ENCODE assay signal across 8 cellular contexts in the genomic region with DNA sequence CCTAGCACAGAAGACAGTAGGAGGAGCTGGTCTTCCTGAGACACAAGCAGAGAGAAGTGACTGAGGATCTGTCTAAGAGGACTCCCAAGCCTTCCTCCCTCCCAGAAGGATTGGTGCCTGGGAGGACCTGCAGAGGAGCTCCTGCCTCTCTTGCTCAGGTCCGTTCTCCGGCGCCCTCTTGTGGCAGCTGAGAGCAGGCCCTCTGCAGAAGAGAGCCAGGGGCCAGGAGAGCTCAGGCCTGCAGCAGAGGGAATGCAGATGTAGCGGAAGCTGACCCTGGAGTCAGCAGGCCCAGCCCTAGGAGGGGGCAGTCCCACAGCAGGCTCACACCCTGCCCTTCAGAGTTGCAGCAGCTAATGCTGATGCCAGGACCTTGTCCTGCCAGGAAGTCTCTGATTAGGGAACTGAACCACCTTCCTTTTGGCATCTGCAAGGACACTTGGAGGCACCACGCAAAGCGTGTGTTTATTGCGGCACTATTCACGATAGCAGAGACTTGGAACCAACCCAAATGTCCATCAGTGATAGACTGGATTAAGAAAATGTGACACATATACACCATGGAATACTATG.
A peak's percentile ranks its signal among the peaks of the same experiment; 100 is the strongest.
DNase-seq lines count a peak whose midpoint lies in the region; TF ChIP-seq lines count a peak whose summit lies in the region.
"Not testable (repeated sequence)": the region's sequence is repeated elsewhere in the genome, so short reads cannot be mapped to it uniquely, and the experiment has no call there.

No MANE protein-coding gene starts in this region.

- H2BK5ac ChIP-seq in mesenchymal stem cell (ENCODE audit: low read depth, low read length, poor library complexity, severe bottlenecking), result not testable (repeated sequence)

- not testable (repeated sequence) for H3K36me3 ChIP-seq in HAP-1 (replicated peaks); fibroblast of lung (ENCODE audit: control insufficient read depth, insufficient read depth, low read length); mesenchymal stem cell (ENCODE audit: control insufficient read depth in 1 of 2, insufficient read depth in 2 of 2, low read depth in 1 of 2, low read length in 2 of 2)

- H3K4me1 ChIP-seq in HAP-1; fibroblast of lung (ENCODE audit: control insufficient read depth, extremely low read depth, insufficient read depth, low read length); mesenchymal stem cell (ENCODE audit: control insufficient read depth, insufficient read depth, low read depth, low read length): not testable (repeated sequence)

- not testable (repeated sequence) for H3K79me1 ChIP-seq in mesenchymal stem cell (replicated peaks; ENCODE audit: low read length, poor library complexity, severe bottlenecking)

- H2BK12ac ChIP-seq in mesenchymal stem cell (ENCODE audit: low read length in 2 of 2), result not testable (repeated sequence)

- H3K4ac ChIP-seq in mesenchymal stem cell (ENCODE audit: low read depth in 1 of 2, low read length in 2 of 2), result not testable (repeated sequence)

- not testable (repeated sequence) for H3K36me3 Mint-ChIP-seq in activated naive CD8-positive, alpha-beta T cell

- H4K91ac ChIP-seq in mesenchymal stem cell (ENCODE audit: low read length), result not testable (repeated sequence)

- H3K27ac Mint-ChIP-seq in activated naive CD8-positive, alpha-beta T cell, result peak overlapping the region; percentile 91

- WGBS in mesenchymal stem cell, result 59% methylated on average over 2 of the region's 8 CpGs

- H3K9me3 ChIP-seq in HAP-1; fibroblast of lung (ENCODE audit: control insufficient read depth, insufficient read depth, low read depth, low read length); mesenchymal stem cell (ENCODE audit: control insufficient read depth, low read length): not testable (repeated sequence)

- not testable (repeated sequence) for H4K8ac ChIP-seq in mesenchymal stem cell (ENCODE audit: low read length)

- not testable (repeated sequence) for H3K4me3 ChIP-seq in HAP-1; fibroblast of lung (replicated peaks in 1 of 4; ENCODE audit: control extremely low read depth in 1 of 4, insufficient read depth in 1 of 4, low read depth in 3 of 4, low read length in 4 of 4); mesenchymal stem cell (ENCODE audit: insufficient read depth in 1 of 2, low read depth in 1 of 2, low read length in 2 of 2)

- not testable (repeated sequence) for H2BK15ac ChIP-seq in mesenchymal stem cell (ENCODE audit: low read depth, poor library complexity, severe bottlenecking)

- TF ChIP-seq CTCF in VCaP (conservative IDR thresholded peaks at IDR 0.05) (peak; percentile 83), fibroblast of lung (conservative IDR thresholded peaks at IDR 0.05 in 1 of 2, IDR thresholded peaks at IDR 0.05 in 1 of 2; ENCODE audit: low read depth in 1 of 2, low read length in 2 of 2) (peak; percentile 40 to 57)

- H3K9me3 Mint-ChIP-seq in activated naive CD8-positive, alpha-beta T cell (ENCODE audit: low read depth), result not testable (repeated sequence)

- not testable (repeated sequence) for H3K27me3 ChIP-seq in HAP-1 (ENCODE audit: low read depth); fibroblast of lung (ENCODE audit: control insufficient read depth, insufficient read depth, low read length); mesenchymal stem cell (ENCODE audit: control insufficient read depth in 1 of 2, insufficient read depth in 1 of 2, low read length in 2 of 2)

- not testable (repeated sequence) for H4K20me1 ChIP-seq in fibroblast of lung (ENCODE audit: control insufficient read depth, extremely low read depth, insufficient read depth, low read length)

- H3K27me3 Mint-ChIP-seq in activated naive CD8-positive, alpha-beta T cell, result not testable (repeated sequence)

- not testable (repeated sequence) for H3K14ac ChIP-seq in mesenchymal stem cell (ENCODE audit: low read length in 2 of 2)

- not testable (repeated sequence) for H2AFZ ChIP-seq in fibroblast of lung (ENCODE audit: low read length); mesenchymal stem cell (ENCODE audit: low read depth, low read length)

- H3K18ac ChIP-seq in mesenchymal stem cell (ENCODE audit: low read depth in 1 of 2, low read length in 2 of 2), result not testable (repeated sequence)

- not testable (repeated sequence) for H3K9ac ChIP-seq in fibroblast of lung (ENCODE audit: insufficient read depth, low read length); mesenchymal stem cell (ENCODE audit: low read length)

- in situ Hi-C loops in HAP-1 (cut with MboI; ENCODE audit: low sequenced_read_pairs), result loop anchor here (5.0 to 25.0 kb wide), 2 partner anchors 247 to 442 kb away; a partner anchor contains a TSS

- H2AK5ac ChIP-seq in mesenchymal stem cell (ENCODE audit: low read length, severe bottlenecking), result not testable (repeated sequence)

- not testable (repeated sequence) for H3K4me2 ChIP-seq in fibroblast of lung (ENCODE audit: extremely low read depth, insufficient read depth, low read length); mesenchymal stem cell (ENCODE audit: low read length, poor library complexity, severe bottlenecking)

- not testable (repeated sequence) for H3K79me2 ChIP-seq in fibroblast of lung (ENCODE audit: control insufficient read depth, insufficient read depth, low read length)

- peaks cover 59% of the 10 kb centered on the region for H3K4me1 Mint-ChIP-seq in activated naive CD8-positive, alpha-beta T cell (ENCODE audit: low read depth)

- H3K23ac ChIP-seq in mesenchymal stem cell (ENCODE audit: low read length in 2 of 2), result not testable (repeated sequence)

- H2BK120ac ChIP-seq in mesenchymal stem cell (ENCODE audit: low read depth, low read length), result not testable (repeated sequence)

- peak overlapping the region; percentile 74 for H3K4me3 Mint-ChIP-seq in activated naive CD8-positive, alpha-beta T cell

- DNase-seq in COLO668 (lab: John Stamatoyannopoulos, UW; ENCODE audit: unreplicated experiment) (peak; percentile 65), HAP-1 (ENCODE audit: low spot score in 2 of 2) (peak; percentile 17 to 85), NCI-H2029 (lab: John Stamatoyannopoulos, UW) (peak; percentile 21), fibroblast of lung (ENCODE audit: low read depth in 2 of 2) (peak; percentile 16 to 23), mesenchymal stem cell (peak; percentile 34)
- DNase-seq in stimulated activated naive CD4-positive, alpha-beta T cell treated with Interleukin-2 at 50 U/mL for 16 hours (lab: John Stamatoyannopoulos, UW), result peak; percentile 51

- not testable (repeated sequence) for H3K27ac ChIP-seq in VCaP; fibroblast of lung (ENCODE audit: insufficient read depth, low read length); mesenchymal stem cell (ENCODE audit: low read length, poor library complexity, severe bottlenecking)
